Comparison of ENCODE assay signal across 1 cellular context in the genomic region with DNA sequence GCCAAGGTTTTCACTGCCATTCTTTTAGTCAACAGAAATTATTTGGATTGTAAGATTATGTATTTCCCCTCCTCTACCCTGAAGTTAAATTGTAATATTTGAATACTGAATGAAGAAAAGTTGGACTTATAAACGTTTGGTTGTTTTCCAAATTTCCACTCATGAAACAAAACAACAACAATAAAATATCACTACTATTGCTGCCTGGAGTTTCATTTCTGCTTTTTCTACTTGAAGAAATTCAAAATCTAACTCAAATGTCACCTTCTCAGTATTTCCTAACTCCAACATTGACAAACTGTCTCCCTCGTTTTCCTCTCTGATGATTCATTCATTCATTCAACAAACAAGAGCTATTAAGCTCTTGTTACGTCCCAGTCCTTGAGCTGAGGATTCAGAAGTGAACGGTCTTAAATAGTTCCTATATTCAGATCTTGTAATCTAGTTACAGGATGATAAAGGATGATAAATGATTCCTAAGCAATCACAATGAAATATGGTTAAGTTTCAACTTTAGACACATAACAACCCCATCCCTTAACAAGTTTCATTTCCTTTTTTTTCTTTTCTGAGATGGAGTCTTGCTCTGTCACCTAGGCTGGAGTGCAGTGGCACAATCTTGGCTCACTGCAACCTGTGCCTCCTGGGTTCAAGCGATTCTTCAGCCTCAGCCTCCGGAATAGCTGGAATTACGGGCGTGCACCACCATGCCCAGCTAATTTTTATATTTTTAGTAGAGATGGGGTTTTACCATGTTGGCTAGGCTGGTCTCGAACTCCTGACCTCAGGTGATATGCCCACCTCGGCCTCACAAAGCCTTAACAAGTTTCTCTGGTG.
TF ChIP-seq lines count a peak whose summit lies in the region.

No MANE protein-coding gene starts in this region.

TF ChIP-seq in K562, 482 proteins besides CTCF, POLR2A, EP300 and RAD21:
- TF ChIP-seq TAF7 (tag; IDR thresholded peaks at IDR 0.05) (no peak), MEIS2 (IDR thresholded peaks at IDR 0.05; ENCODE audit: partially characterized antibody) (peak; percentile 14), SP1 (CRISPR knock-in tag; IDR thresholded peaks at IDR 0.05) (no peak), ZNF668 (CRISPR knock-in tag; IDR thresholded peaks at IDR 0.05) (no peak), POU5F1 (IDR thresholded peaks at IDR 0.05; ENCODE audit: borderline replicate concordance, low read depth, low read length, partially characterized antibody) (no peak), CBX8 (IDR thresholded peaks at IDR 0.05; ENCODE audit: borderline replicate concordance, extremely low read depth, low read depth, low read length, poor library complexity, severe bottlenecking) (no peak), ZNF24 (IDR thresholded peaks at IDR 0.05) (peak; percentile 47; the same call in 1 of the 2 replicates), CCAR2 (IDR thresholded peaks at IDR 0.05; ENCODE audit: low read depth, low read length) (no peak), EZH2 (IDR thresholded peaks at IDR 0.05; ENCODE audit: borderline replicate concordance, low read depth, low read length) (no peak), CBX5 (IDR thresholded peaks at IDR 0.05; ENCODE audit: borderline replicate concordance, low read depth) (no peak), KAT2B (IDR thresholded peaks at IDR 0.05; ENCODE audit: low read depth, low read length) (no peak), ZC3H11A (IDR thresholded peaks at IDR 0.05; ENCODE audit: low read depth, low read length) (no peak)
- TF ChIP-seq, protein P1, sequence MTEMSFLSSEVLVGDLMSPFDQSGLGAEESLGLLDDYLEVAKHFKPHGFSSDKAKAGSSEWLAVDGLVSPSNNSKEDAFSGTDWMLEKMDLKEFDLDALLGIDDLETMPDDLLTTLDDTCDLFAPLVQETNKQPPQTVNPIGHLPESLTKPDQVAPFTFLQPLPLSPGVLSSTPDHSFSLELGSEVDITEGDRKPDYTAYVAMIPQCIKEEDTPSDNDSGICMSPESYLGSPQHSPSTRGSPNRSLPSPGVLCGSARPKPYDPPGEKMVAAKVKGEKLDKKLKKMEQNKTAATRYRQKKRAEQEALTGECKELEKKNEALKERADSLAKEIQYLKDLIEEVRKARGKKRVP (CRISPR knock-in tag; IDR thresholded peaks at IDR 0.05) = no peak
- TF ChIP-seq, protein P2, sequence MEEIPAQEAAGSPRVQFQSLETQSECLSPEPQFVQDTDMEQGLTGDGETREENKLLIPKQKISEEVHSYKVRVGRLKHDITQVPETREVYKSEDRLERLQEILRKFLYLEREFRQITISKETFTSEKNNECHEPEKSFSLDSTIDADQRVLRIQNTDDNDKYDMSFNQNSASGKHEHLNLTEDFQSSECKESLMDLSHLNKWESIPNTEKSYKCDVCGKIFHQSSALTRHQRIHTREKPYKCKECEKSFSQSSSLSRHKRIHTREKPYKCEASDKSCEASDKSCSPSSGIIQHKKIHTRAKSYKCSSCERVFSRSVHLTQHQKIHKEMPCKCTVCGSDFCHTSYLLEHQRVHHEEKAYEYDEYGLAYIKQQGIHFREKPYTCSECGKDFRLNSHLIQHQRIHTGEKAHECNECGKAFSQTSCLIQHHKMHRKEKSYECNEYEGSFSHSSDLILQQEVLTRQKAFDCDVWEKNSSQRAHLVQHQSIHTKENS (CRISPR knock-in tag; IDR thresholded peaks at IDR 0.05) = no peak
